2 cellular contexts compared by ENCODE assay signal in genomic region chr3:43629254-43629653, GRCh38.
A peak's percentile ranks its signal among the peaks of the same experiment; 100 is the strongest.
TF ChIP-seq lines count a peak whose summit lies in the region.

No MANE protein-coding gene starts in this region.

TF ChIP-seq in A549, 52 proteins besides CTCF, POLR2A, EP300 and RAD21 (continued from another document):
- TF ChIP-seq, protein P1, sequence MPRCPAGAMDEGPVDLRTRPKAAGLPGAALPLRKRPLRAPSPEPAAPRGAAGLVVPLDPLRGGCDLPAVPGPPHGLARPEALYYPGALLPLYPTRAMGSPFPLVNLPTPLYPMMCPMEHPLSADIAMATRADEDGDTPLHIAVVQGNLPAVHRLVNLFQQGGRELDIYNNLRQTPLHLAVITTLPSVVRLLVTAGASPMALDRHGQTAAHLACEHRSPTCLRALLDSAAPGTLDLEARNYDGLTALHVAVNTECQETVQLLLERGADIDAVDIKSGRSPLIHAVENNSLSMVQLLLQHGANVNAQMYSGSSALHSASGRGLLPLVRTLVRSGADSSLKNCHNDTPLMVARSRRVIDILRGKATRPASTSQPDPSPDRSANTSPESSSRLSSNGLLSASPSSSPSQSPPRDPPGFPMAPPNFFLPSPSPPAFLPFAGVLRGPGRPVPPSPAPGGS (IDR thresholded peaks at IDR 0.05) = no peak
- TF ChIP-seq MYC (IDR thresholded peaks at IDR 0.05; ENCODE audit: borderline replicate concordance, low read length) (no peak), POLR2AphosphoS2 (conservative IDR thresholded peaks at IDR 0.05; ENCODE audit: low read length) (no peak), JUNB (IDR thresholded peaks at IDR 0.05) (peak; percentile 35; the same call in 1 of the 2 replicates), JUN (IDR thresholded peaks at IDR 0.05) (no peak), FOXS1 (CRISPR knock-in tag; IDR thresholded peaks at IDR 0.05) (no peak), NFE2L2 (conservative IDR thresholded peaks at IDR 0.05; ENCODE audit: low read length) (no peak), FOSB (CRISPR knock-in tag; IDR thresholded peaks at IDR 0.05) (no peak), CEBPB (IDR thresholded peaks at IDR 0.05) (0 out of 4 replicates have a peak, but pooled peaks of 1 of the 2 experiments have one; percentile 12), NR3C1 (IDR thresholded peaks at IDR 0.05) (no peak), HDAC2 (IDR thresholded peaks at IDR 0.05) (no peak), TP53 (CRISPR knock-in tag; IDR thresholded peaks at IDR 0.05) (no peak), SREBF2 (IDR thresholded peaks at IDR 0.05) (no peak), ZNF302 (CRISPR knock-in tag; IDR thresholded peaks at IDR 0.05) (no peak)
- TF ChIP-seq, protein P2, sequence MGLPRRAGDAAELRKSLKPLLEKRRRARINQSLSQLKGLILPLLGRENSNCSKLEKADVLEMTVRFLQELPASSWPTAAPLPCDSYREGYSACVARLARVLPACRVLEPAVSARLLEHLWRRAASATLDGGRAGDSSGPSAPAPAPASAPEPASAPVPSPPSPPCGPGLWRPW (IDR thresholded peaks at IDR 0.05) = no peak

TF ChIP-seq in HepG2, 621 proteins besides CTCF, POLR2A, EP300 and RAD21 (continued from another document):
- TF ChIP-seq, protein P3, sequence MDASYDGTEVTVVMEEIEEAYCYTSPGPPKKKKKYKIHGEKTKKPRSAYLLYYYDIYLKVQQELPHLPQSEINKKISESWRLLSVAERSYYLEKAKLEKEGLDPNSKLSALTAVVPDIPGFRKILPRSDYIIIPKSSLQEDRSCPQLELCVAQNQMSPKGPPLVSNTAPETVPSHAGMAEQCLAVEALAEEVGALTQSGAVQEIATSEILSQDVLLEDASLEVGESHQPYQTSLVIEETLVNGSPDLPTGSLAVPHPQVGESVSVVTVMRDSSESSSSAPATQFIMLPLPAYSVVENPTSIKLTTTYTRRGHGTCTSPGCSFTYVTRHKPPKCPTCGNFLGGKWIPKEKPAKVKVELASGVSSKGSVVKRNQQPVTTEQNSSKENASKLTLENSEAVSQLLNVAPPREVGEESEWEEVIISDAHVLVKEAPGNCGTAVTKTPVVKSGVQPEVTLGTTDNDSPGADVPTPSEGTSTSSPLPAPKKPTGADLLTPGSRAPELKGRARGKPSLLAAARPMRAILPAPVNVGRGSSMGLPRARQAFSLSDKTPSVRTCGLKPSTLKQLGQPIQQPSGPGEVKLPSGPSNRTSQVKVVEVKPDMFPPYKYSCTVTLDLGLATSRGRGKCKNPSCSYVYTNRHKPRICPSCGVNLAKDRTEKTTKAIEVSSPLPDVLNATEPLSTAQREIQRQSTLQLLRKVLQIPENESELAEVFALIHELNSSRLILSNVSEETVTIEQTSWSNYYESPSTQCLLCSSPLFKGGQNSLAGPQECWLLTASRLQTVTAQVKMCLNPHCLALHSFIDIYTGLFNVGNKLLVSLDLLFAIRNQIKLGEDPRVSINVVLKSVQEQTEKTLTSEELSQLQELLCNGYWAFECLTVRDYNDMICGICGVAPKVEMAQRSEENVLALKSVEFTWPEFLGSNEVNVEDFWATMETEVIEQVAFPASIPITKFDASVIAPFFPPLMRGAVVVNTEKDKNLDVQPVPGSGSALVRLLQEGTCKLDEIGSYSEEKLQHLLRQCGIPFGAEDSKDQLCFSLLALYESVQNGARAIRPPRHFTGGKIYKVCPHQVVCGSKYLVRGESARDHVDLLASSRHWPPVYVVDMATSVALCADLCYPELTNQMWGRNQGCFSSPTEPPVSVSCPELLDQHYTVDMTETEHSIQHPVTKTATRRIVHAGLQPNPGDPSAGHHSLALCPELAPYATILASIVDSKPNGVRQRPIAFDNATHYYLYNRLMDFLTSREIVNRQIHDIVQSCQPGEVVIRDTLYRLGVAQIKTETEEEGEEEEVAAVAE (CRISPR knock-in tag; IDR thresholded peaks at IDR 0.05; ENCODE audit: borderline replicate concordance) = no peak
- no peak for TF ChIP-seq ZMYM3 (CRISPR knock-in tag; IDR thresholded peaks at IDR 0.05)
- no peak for TF ChIP-seq NR1H2 (CRISPR knock-in tag; IDR thresholded peaks at IDR 0.05; ENCODE audit: borderline replicate concordance, low read depth)
- no peak for TF ChIP-seq ZNF317 (CRISPR knock-in tag; IDR thresholded peaks at IDR 0.05)
- TF ChIP-seq FOXJ3 (CRISPR knock-in tag; IDR thresholded peaks at IDR 0.05; ENCODE audit: borderline replicate concordance) = no peak
- TF ChIP-seq ZNF772 (CRISPR knock-in tag; IDR thresholded peaks at IDR 0.05) = no peak
- TF ChIP-seq ZNF253 (CRISPR knock-in tag; IDR thresholded peaks at IDR 0.05; ENCODE audit: borderline replicate concordance) = no peak
- TF ChIP-seq CHD4 (IDR thresholded peaks at IDR 0.05; ENCODE audit: borderline replicate concordance, low read length) = no peak
- TF ChIP-seq, protein P4, sequence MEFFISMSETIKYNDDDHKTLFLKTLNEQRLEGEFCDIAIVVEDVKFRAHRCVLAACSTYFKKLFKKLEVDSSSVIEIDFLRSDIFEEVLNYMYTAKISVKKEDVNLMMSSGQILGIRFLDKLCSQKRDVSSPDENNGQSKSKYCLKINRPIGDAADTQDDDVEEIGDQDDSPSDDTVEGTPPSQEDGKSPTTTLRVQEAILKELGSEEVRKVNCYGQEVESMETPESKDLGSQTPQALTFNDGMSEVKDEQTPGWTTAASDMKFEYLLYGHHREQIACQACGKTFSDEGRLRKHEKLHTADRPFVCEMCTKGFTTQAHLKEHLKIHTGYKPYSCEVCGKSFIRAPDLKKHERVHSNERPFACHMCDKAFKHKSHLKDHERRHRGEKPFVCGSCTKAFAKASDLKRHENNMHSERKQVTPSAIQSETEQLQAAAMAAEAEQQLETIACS (CRISPR knock-in tag; IDR thresholded peaks at IDR 0.05) = no peak
- TF ChIP-seq ZNF678 (CRISPR knock-in tag; IDR thresholded peaks at IDR 0.05) = no peak
- TF ChIP-seq NFKBIZ (CRISPR knock-in tag; IDR thresholded peaks at IDR 0.05) = no peak
- TF ChIP-seq ZNF670 (CRISPR knock-in tag; IDR thresholded peaks at IDR 0.05; ENCODE audit: borderline replicate concordance) = no peak
- TF ChIP-seq FOXA1 (IDR thresholded peaks at IDR 0.05) = no peak
- TF ChIP-seq FOXA1 (CRISPR knock-in tag; IDR thresholded peaks at IDR 0.05) = no peak
- TF ChIP-seq ZNF343 (CRISPR knock-in tag; IDR thresholded peaks at IDR 0.05) = no peak
